ENCODE assay signal across 8 cellular contexts in genomic region chr1:59692591-59692990, GRCh38.
DNase-seq lines count a peak whose midpoint lies in the region; ATAC-seq and TF ChIP-seq lines count a peak whose summit lies in the region.

No MANE protein-coding gene starts in this region.

- in situ Hi-C loops in GM23248 (cut with MboI) = no loop called here

- no peak for TF ChIP-seq CTCF in body of pancreas (IDR thresholded peaks at IDR 0.05)

- H3K4me3 ChIP-seq in GM23248 (peak overlapping the region; percentile 13; the same call in 1 of the 2 replicates), body of pancreas (no peak overlapping the region)

- peaks cover 23% of the 10 kb centered on the region for H3F3A ChIP-seq in GM23248 (ENCODE audit: insufficient read depth)

- H2AFZ ChIP-seq in GM23248 = no peak overlapping the region

- H3K79me2 ChIP-seq in GM23248 (ENCODE audit: insufficient read depth) = no peaks in the 10 kb centered on the region

- no peaks in the 10 kb centered on the region for H3K9me3 ChIP-seq in GM23248 (ENCODE audit: low read depth)
- H3K9me3 ChIP-seq in body of pancreas = no peaks in the 10 kb centered on the region

- H3K36me3 ChIP-seq in GM23248 (ENCODE audit: low read depth) = no peaks in the 10 kb centered on the region
- no peaks in the 10 kb centered on the region for H3K36me3 ChIP-seq in body of pancreas (replicated peaks in 1 of 2; ENCODE audit: insufficient read depth in 1 of 2, low read depth in 2 of 2)

- WGBS in GM23248 (ENCODE audit: low coverage in 1 of 2, low lambda C conversion rate in 2 of 2, missing lambda C conversion rate in 2 of 2), 2 experiments = 1 to 2% methylated on average over 5 of the region's 5 CpGs
- 62 to 73% methylated on average over 5 of the region's 5 CpGs for WGBS in body of pancreas, 2 donors

- peak overlapping the region; percentile 38 for H3K4me2 ChIP-seq in GM23248 (ENCODE audit: unreplicated experiment)

- H3K27me3 ChIP-seq in GM23248 (replicated peaks; ENCODE audit: insufficient read depth) (no peaks in the 10 kb centered on the region), body of pancreas (no peaks in the 10 kb centered on the region)

- no peaks in the 10 kb centered on the region for H4K20me1 ChIP-seq in GM23248 (ENCODE audit: insufficient read depth)

- H3K4me3 Mint-ChIP-seq in immature natural killer cell = no peak overlapping the region

- H3K27ac ChIP-seq in GM23248 = peak overlapping the region; percentile 85
- no peak overlapping the region for H3K27ac ChIP-seq in body of pancreas

- no peaks in the 10 kb centered on the region for H3K9me2 ChIP-seq in GM23248 (ENCODE audit: insufficient read depth)

- peaks cover 0 to 8% (median 4%) of the 10 kb centered on the region in 3 donors for H3K36me3 Mint-ChIP-seq in immature natural killer cell

- H3K27ac Mint-ChIP-seq in immature natural killer cell = no peak overlapping the region

- H3K9me3 Mint-ChIP-seq in immature natural killer cell = peaks cover 0 to 2% (median 0%) of the 10 kb centered on the region in 6 donors

- ATAC-seq in body of pancreas (peak; percentile 50), sciatic nerve (peak; percentile 74), HG03354 (IDR thresholded peaks at IDR 0.05; ENCODE audit: poor library complexity, severe bottlenecking, unreplicated experiment) (no peak)

- intact Hi-C loops in body of pancreas (cut with DNase I) (no loop called here), sciatic nerve (cut with DNase I) (no loop called here)

- peaks cover 12 to 14% of the 10 kb centered on the region in 2 donors for H3K4me1 Mint-ChIP-seq in immature natural killer cell

- peak; percentile 98 for DNase-seq in GM23248
- peak; percentile 63 for DNase-seq in NCI-H2227 (lab: John Stamatoyannopoulos, UW; ENCODE audit: unreplicated experiment)
- DNase-seq in body of pancreas = peak in 1 of 4 donors; percentile 16
- DNase-seq in sciatic nerve (ENCODE audit: low spot score) = no peak
- DNase-seq in HUDEP-2 (lab: John Stamatoyannopoulos, UW; ENCODE audit: unreplicated experiment in 76 of 76) = no peak
- no peak for DNase-seq in activated gamma-delta T cell (lab: John Stamatoyannopoulos, UW)
- no peak for DNase-seq in immature natural killer cell

- H3K27me3 Mint-ChIP-seq in immature natural killer cell (ENCODE audit: low read depth in 3 of 3) = peaks cover 0 to 1% (median 0%) of the 10 kb centered on the region in 3 donors

- peak overlapping the region; percentile 51 for H3K9ac ChIP-seq in GM23248

- no peak for TF ChIP-seq POLR2A in body of pancreas (IDR thresholded peaks at IDR 0.05)

- H3K4me1 ChIP-seq in GM23248 (ENCODE audit: insufficient read depth) = peaks cover 34% of the 10 kb centered on the region
- peaks cover 11% of the 10 kb centered on the region for H3K4me1 ChIP-seq in body of pancreas

Comparison
In these comparisons a context has a peak if more than half of its experiments do, and no peak if none do; other contexts are left out.
1. DNase-seq: peak in GM23248 (single experiment) and NCI-H2227 (single experiment); none in sciatic nerve (single experiment), HUDEP-2 (0 of 76), activated gamma-delta T cell (single experiment) and immature natural killer cell (0 of 3).